Comparison of ENCODE assay signal across 8 cellular contexts in genomic region chr7:98252655-98253054, GRCh38. TPM values are rescaled to one million over a fixed set of nuclear protein-coding genes. Genes with fewer than 3 reads are reported as not detected.
A peak's percentile ranks its signal among the peaks of the same experiment; 100 is the strongest.
DNase-seq lines count a peak whose midpoint lies in the region; ATAC-seq and TF ChIP-seq lines count a peak whose summit lies in the region.

No MANE protein-coding gene starts in this region.

- no peak for DNase-seq in Karpas-422
- no peak for DNase-seq in natural killer cell treated with Interleukin-12 subunit alpha and Interleukin-12 subunit beta and Interleukin-15 and Interleukin-18, amount 100 ng/mL, for 72 hours (ENCODE audit: low spot score)
- DNase-seq in G401 (ENCODE audit: low spot score), result no peak
- DNase-seq in kidney tubule cell (ENCODE audit: low spot score), result no peak

- peak overlapping the region; percentile 77 for H3K4me2 ChIP-seq in Karpas-422 (ENCODE audit: low read depth, low read length, poor library complexity, severe bottlenecking)

- H3K4me3 ChIP-seq in Karpas-422 (ENCODE audit: low read length), result peak overlapping the region; percentile 90

- H2AFZ ChIP-seq in Karpas-422 (ENCODE audit: low read length), result peak overlapping the region; percentile 25

- peak overlapping the region; percentile 82 for H3K27ac ChIP-seq in C4-2B
- no peak overlapping the region for H3K27ac ChIP-seq in Karpas-422 (ENCODE audit: low read length)

- H3K9me2 ChIP-seq in Karpas-422 (replicated peaks; ENCODE audit: insufficient read depth, low read length), result no peaks in the 10 kb centered on the region

- H3K9me3 ChIP-seq in Karpas-422 (ENCODE audit: low read length), result no peaks in the 10 kb centered on the region

- H3K27me3 Mint-ChIP-seq in dendritic cell treated with granulocyte-macrophage colony-stimulating factor and Interleukin-4, amounts not matched to agents 40 ng/mL and 50 ng/mL, for 4 days, result no peaks in the 10 kb centered on the region
- H3K27me3 Mint-ChIP-seq in natural killer cell treated with Interleukin-12 subunit alpha and Interleukin-12 subunit beta and Interleukin-15 and Interleukin-18, amount 100 ng/mL, for 72 hours, result no peaks in the 10 kb centered on the region

- no peaks in the 10 kb centered on the region for H3K36me3 ChIP-seq in Karpas-422 (ENCODE audit: insufficient read depth, low read length)

- in situ Hi-C loops in G401 (cut with HindIII; ENCODE audit: low sequenced_read_pairs), result no loop called here

- no peak for TF ChIP-seq CTCF in C4-2B (conservative IDR thresholded peaks at IDR 0.05)

- peaks cover 24% of the 10 kb centered on the region for H3K79me2 ChIP-seq in Karpas-422 (ENCODE audit: low read length)

- H3K4me1 Mint-ChIP-seq in dendritic cell treated with granulocyte-macrophage colony-stimulating factor and Interleukin-4, amounts not matched to agents 40 ng/mL and 50 ng/mL, for 4 days (ENCODE audit: low read depth), result peaks cover 59% of the 10 kb centered on the region
- H3K4me1 Mint-ChIP-seq in natural killer cell treated with Interleukin-12 subunit alpha and Interleukin-12 subunit beta and Interleukin-15 and Interleukin-18, amount 100 ng/mL, for 72 hours (ENCODE audit: low read depth in 2 of 2), result peaks cover 38 to 40% of the 10 kb centered on the region in 2 donors

- peaks cover 21% of the 10 kb centered on the region for H3K4me1 ChIP-seq in Karpas-422 (ENCODE audit: low read length)

- H3K27ac Mint-ChIP-seq in dendritic cell treated with granulocyte-macrophage colony-stimulating factor and Interleukin-4, amounts not matched to agents 40 ng/mL and 50 ng/mL, for 4 days, result peak overlapping the region; percentile 91
- H3K27ac Mint-ChIP-seq in natural killer cell treated with Interleukin-12 subunit alpha and Interleukin-12 subunit beta and Interleukin-15 and Interleukin-18, amount 100 ng/mL, for 72 hours, result peak overlapping the region; percentile 86 to 92

- H3K9ac ChIP-seq in Karpas-422 (ENCODE audit: low read length), result peak overlapping the region; percentile 80

- H3K27me3 ChIP-seq in Karpas-422 (ENCODE audit: low read length), result no peaks in the 10 kb centered on the region

- ATAC-seq in natural killer cell treated with Interleukin-12 subunit alpha and Interleukin-12 subunit beta and Interleukin-15 and Interleukin-18, amount 100 ng/mL, for 72 hours, result no peak
- ATAC-seq in HG03565 (IDR thresholded peaks at IDR 0.05; ENCODE audit: unreplicated experiment) (no peak), GM19455 (IDR thresholded peaks at IDR 0.05; ENCODE audit: unreplicated experiment) (no peak)

- intact Hi-C loops in dendritic cell treated with granulocyte-macrophage colony-stimulating factor and Interleukin-4, amounts not matched to agents 40 ng/mL and 50 ng/mL, for 4 days (cut with micrococcal nuclease), result loop anchor here (1.0 kb wide), 1 partner anchor 30 kb away; no protein-coding TSS in a partner anchor

- H3K4me3 Mint-ChIP-seq in dendritic cell treated with granulocyte-macrophage colony-stimulating factor and Interleukin-4, amounts not matched to agents 40 ng/mL and 50 ng/mL, for 4 days, result peak overlapping the region; percentile 98
- H3K4me3 Mint-ChIP-seq in natural killer cell treated with Interleukin-12 subunit alpha and Interleukin-12 subunit beta and Interleukin-15 and Interleukin-18, amount 100 ng/mL, for 72 hours, result peak overlapping the region; percentile 88

- H4K20me1 ChIP-seq in Karpas-422 (ENCODE audit: insufficient read depth, low read depth, low read length), result no peaks in the 10 kb centered on the region

- H3K36me3 Mint-ChIP-seq in dendritic cell treated with granulocyte-macrophage colony-stimulating factor and Interleukin-4, amounts not matched to agents 40 ng/mL and 50 ng/mL, for 4 days (ENCODE audit: low read depth), result peaks cover 31% of the 10 kb centered on the region
- no peaks in the 10 kb centered on the region for H3K36me3 Mint-ChIP-seq in natural killer cell treated with Interleukin-12 subunit alpha and Interleukin-12 subunit beta and Interleukin-15 and Interleukin-18, amount 100 ng/mL, for 72 hours

- no peaks in the 10 kb centered on the region for H3K9me3 Mint-ChIP-seq in dendritic cell treated with granulocyte-macrophage colony-stimulating factor and Interleukin-4, amounts not matched to agents 40 ng/mL and 50 ng/mL, for 4 days
- H3K9me3 Mint-ChIP-seq in natural killer cell treated with Interleukin-12 subunit alpha and Interleukin-12 subunit beta and Interleukin-15 and Interleukin-18, amount 100 ng/mL, for 72 hours, result no peaks in the 10 kb centered on the region

RNA-seq across cellular contexts. Expression of gene TECPR1, which starts 0.6 kb away (rescaled TPM):
- 28.4 and 30.7 TPM in 2 replicates for total RNA-seq in Karpas-422 (2014; rRNA removed; shearing (Covaris generic); ENCODE audit: low replicate concordance)
- total RNA-seq in natural killer cell treated with Interleukin-12 subunit alpha and Interleukin-12 subunit beta and Interleukin-15 and Interleukin-18, amount 100 ng/mL, for 72 hours, result 10 to 100 TPM; 42.1 to 68.6 TPM
- 13.6 and 53.5 TPM in 2 replicates for total RNA-seq in G401 (2014; rRNA removed; shearing (Covaris generic))

RNA-seq across cellular contexts. Expression of gene BRI3, which starts 28.8 kb away (rescaled TPM):
- 26.6 and 34.7 TPM in 2 replicates for total RNA-seq in Karpas-422 (2014; rRNA removed; shearing (Covaris generic); ENCODE audit: low replicate concordance)
- total RNA-seq in natural killer cell treated with Interleukin-12 subunit alpha and Interleukin-12 subunit beta and Interleukin-15 and Interleukin-18, amount 100 ng/mL, for 72 hours, result 10 to 100 TPM; 40.3 to 48.6 TPM
- total RNA-seq in G401 (2014; rRNA removed; shearing (Covaris generic)), result 87.6 and 99.9 TPM in 2 replicates

RNA-seq across cellular contexts. Expression of gene BHLHA15, which starts 41.4 kb away (rescaled TPM):
- total RNA-seq in Karpas-422 (2014; rRNA removed; shearing (Covaris generic); ENCODE audit: low replicate concordance), result not detected in 2 replicates
- 1 to 10 TPM; 1.8 to 2.4 TPM for total RNA-seq in natural killer cell treated with Interleukin-12 subunit alpha and Interleukin-12 subunit beta and Interleukin-15 and Interleukin-18, amount 100 ng/mL, for 72 hours
- 0.37 TPM in 1 of 2 replicates, not detected in the other for total RNA-seq in G401 (2014; rRNA removed; shearing (Covaris generic))
